In the genomic region with DNA sequence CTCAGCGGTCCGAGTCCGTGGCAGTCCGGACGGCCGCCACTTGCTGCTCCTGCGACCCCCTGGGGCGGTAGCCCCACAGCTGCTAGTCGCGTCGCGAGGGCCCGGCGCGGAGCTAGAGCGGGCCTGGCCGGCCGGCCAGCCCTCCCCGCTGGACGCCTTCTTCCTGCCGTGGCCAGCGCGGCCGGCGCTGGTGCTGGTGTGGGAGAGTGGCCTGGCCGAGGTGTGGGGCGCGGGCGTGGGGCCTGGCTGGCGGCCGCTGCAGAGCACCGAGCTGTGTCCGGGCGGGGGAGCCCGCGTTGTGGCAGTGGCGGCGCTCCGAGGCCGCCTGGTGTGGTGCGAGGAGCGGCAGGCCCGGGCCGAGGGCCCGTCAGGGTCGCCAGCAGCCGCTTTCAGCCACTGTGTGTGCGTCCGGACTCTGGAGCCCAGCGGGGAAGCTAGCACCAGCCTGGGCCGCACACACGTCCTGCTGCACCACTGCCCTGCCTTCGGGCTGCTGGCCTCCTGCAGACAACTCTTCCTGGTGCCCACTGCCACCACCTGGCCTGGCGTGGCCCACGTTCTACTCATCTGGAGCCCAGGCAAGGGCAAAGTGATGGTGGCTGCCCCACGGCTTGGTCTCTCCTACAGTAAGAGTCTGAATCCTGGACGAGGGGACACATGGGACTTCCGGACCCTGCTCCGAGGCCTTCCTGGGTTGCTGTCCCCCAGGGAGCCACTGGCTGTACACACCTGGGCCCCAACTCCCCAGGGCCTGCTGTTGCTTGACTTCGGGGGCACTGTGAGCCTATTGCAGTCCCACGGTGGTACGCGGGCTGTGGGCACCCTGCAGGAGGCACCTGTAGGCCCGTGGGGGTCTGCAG, we compare ENCODE assay signal across 1 cellular context.
TF ChIP-seq lines count a peak whose summit lies in the region.

No MANE protein-coding gene starts in this region.

TF ChIP-seq in HepG2, 621 proteins besides CTCF, POLR2A, EP300 and RAD21 (continued from another document):
- TF ChIP-seq, protein P1, sequence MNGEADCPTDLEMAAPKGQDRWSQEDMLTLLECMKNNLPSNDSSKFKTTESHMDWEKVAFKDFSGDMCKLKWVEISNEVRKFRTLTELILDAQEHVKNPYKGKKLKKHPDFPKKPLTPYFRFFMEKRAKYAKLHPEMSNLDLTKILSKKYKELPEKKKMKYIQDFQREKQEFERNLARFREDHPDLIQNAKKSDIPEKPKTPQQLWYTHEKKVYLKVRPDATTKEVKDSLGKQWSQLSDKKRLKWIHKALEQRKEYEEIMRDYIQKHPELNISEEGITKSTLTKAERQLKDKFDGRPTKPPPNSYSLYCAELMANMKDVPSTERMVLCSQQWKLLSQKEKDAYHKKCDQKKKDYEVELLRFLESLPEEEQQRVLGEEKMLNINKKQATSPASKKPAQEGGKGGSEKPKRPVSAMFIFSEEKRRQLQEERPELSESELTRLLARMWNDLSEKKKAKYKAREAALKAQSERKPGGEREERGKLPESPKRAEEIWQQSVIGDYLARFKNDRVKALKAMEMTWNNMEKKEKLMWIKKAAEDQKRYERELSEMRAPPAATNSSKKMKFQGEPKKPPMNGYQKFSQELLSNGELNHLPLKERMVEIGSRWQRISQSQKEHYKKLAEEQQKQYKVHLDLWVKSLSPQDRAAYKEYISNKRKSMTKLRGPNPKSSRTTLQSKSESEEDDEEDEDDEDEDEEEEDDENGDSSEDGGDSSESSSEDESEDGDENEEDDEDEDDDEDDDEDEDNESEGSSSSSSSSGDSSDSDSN (CRISPR knock-in tag; IDR thresholded peaks at IDR 0.05): peak; percentile 46
- TF ChIP-seq ZNF235 (CRISPR knock-in tag; IDR thresholded peaks at IDR 0.05; ENCODE audit: borderline replicate concordance): 0 out of 2 replicates have a peak, but pooled peaks have one; percentile 62
- peak; percentile 0; the same call in 1 of the 2 replicates for TF ChIP-seq TAF1 (CRISPR knock-in tag; IDR thresholded peaks at IDR 0.05)
- TF ChIP-seq SP1 (IDR thresholded peaks at IDR 0.05): no peak
- no peak for TF ChIP-seq SP1 (CRISPR knock-in tag; IDR thresholded peaks at IDR 0.05)
- no peak for TF ChIP-seq ZNF775 (CRISPR knock-in tag; IDR thresholded peaks at IDR 0.05; ENCODE audit: borderline replicate concordance)
- TF ChIP-seq, protein P2, sequence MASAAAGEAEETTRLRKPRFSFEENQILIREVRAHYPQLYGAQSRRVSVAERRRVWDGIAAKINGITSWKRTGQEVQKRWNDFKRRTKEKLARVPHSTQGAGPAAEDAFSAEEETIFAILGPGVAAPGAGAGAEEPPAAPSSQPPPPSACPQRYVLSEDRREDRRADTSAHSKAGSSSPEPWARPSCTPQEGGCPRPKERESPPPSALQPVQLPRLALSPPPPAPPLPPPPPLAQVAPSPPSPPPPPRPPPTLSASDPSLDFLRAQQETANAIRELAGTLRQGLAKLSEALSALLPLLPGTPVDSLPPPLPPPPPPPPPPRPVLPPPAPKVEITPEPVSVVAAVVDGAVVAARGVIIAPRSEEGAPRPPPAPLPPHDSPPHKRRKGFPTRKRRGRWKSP (CRISPR knock-in tag; IDR thresholded peaks at IDR 0.05): 0 out of 2 replicates have a peak, but pooled peaks have one; percentile 16
- 0 out of 2 replicates have a peak, but pooled peaks have one; percentile 26 for TF ChIP-seq ZIK1 (CRISPR knock-in tag; IDR thresholded peaks at IDR 0.05; ENCODE audit: borderline replicate concordance, low read depth)
- TF ChIP-seq ARNTL (CRISPR knock-in tag; IDR thresholded peaks at IDR 0.05): 0 out of 2 replicates have a peak, but pooled peaks have one; percentile 3
- TF ChIP-seq, protein P3, sequence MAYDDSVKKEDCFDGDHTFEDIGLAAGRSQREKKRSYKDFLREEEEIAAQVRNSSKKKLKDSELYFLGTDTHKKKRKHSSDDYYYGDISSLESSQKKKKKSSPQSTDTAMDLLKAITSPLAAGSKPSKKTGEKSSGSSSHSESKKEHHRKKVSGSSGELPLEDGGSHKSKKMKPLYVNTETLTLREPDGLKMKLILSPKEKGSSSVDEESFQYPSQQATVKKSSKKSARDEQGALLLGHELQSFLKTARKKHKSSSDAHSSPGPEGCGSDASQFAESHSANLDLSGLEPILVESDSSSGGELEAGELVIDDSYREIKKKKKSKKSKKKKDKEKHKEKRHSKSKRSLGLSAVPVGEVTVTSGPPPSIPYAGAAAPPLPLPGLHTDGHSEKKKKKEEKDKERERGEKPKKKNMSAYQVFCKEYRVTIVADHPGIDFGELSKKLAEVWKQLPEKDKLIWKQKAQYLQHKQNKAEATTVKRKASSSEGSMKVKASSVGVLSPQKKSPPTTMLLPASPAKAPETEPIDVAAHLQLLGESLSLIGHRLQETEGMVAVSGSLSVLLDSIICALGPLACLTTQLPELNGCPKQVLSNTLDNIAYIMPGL (CRISPR knock-in tag; IDR thresholded peaks at IDR 0.05; ENCODE audit: borderline replicate concordance in 1 of 2, low read depth in 1 of 2): peak in 1 of 2 experiments; percentile 30; a peak in 1 of 4 replicates
- 0 out of 2 replicates have a peak, but pooled peaks have one; percentile 39 for TF ChIP-seq ZSCAN20 (CRISPR knock-in tag; IDR thresholded peaks at IDR 0.05; ENCODE audit: borderline replicate concordance)
- TF ChIP-seq, protein P4, sequence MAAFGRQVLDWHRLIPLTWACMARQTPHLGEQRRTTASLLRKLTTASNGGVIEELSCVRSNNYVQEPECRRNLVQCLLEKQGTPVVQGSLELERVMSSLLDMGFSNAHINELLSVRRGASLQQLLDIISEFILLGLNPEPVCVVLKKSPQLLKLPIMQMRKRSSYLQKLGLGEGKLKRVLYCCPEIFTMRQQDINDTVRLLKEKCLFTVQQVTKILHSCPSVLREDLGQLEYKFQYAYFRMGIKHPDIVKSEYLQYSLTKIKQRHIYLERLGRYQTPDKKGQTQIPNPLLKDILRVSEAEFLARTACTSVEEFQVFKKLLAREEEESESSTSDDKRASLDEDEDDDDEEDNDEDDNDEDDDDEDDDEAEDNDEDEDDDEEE (CRISPR knock-in tag; IDR thresholded peaks at IDR 0.05): 0 out of 2 replicates have a peak, but pooled peaks have one; percentile 2
- TF ChIP-seq ZFX (CRISPR knock-in tag; IDR thresholded peaks at IDR 0.05; ENCODE audit: low read depth): peak; percentile 85; the same call in 1 of the 2 replicates
- TF ChIP-seq ZNF75D (CRISPR knock-in tag; IDR thresholded peaks at IDR 0.05; ENCODE audit: borderline replicate concordance): 0 out of 2 replicates have a peak, but pooled peaks have one; percentile 38
- no peak for TF ChIP-seq ZNF567 (CRISPR knock-in tag; IDR thresholded peaks at IDR 0.05; ENCODE audit: borderline replicate concordance)
- no peak for TF ChIP-seq ZNF652 (CRISPR knock-in tag; IDR thresholded peaks at IDR 0.05; ENCODE audit: borderline replicate concordance, low read depth)
- peak; percentile 28; the same call in 1 of the 2 replicates for TF ChIP-seq ATF7-NPFF (CRISPR knock-in tag; IDR thresholded peaks at IDR 0.05; ENCODE audit: low read depth)
- TF ChIP-seq, protein P5, sequence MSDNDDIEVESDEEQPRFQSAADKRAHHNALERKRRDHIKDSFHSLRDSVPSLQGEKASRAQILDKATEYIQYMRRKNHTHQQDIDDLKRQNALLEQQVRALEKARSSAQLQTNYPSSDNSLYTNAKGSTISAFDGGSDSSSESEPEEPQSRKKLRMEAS (IDR thresholded peaks at IDR 0.05): 0 out of 2 replicates have a peak, but pooled peaks have one; percentile 1
- TF ChIP-seq MAFG (CRISPR knock-in tag; IDR thresholded peaks at IDR 0.05): no peak
- no peak for TF ChIP-seq MEF2D (CRISPR knock-in tag; IDR thresholded peaks at IDR 0.05)
- TF ChIP-seq ZNF746 (CRISPR knock-in tag; IDR thresholded peaks at IDR 0.05): no peak
- no peak for TF ChIP-seq ZSCAN30 (CRISPR knock-in tag; IDR thresholded peaks at IDR 0.05)
- TF ChIP-seq, protein P6, sequence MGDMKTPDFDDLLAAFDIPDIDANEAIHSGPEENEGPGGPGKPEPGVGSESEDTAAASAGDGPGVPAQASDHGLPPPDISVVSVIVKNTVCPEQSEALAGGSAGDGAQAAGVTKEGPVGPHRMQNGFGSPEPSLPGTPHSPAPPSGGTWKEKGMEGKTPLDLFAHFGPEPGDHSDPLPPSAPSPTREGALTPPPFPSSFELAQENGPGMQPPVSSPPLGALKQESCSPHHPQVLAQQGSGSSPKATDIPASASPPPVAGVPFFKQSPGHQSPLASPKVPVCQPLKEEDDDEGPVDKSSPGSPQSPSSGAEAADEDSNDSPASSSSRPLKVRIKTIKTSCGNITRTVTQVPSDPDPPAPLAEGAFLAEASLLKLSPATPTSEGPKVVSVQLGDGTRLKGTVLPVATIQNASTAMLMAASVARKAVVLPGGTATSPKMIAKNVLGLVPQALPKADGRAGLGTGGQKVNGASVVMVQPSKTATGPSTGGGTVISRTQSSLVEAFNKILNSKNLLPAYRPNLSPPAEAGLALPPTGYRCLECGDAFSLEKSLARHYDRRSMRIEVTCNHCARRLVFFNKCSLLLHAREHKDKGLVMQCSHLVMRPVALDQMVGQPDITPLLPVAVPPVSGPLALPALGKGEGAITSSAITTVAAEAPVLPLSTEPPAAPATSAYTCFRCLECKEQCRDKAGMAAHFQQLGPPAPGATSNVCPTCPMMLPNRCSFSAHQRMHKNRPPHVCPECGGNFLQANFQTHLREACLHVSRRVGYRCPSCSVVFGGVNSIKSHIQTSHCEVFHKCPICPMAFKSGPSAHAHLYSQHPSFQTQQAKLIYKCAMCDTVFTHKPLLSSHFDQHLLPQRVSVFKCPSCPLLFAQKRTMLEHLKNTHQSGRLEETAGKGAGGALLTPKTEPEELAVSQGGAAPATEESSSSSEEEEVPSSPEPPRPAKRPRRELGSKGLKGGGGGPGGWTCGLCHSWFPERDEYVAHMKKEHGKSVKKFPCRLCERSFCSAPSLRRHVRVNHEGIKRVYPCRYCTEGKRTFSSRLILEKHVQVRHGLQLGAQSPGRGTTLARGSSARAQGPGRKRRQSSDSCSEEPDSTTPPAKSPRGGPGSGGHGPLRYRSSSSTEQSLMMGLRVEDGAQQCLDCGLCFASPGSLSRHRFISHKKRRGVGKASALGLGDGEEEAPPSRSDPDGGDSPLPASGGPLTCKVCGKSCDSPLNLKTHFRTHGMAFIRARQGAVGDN (CRISPR knock-in tag; IDR thresholded peaks at IDR 0.05): peak; percentile 64
- 0 out of 2 replicates have a peak, but pooled peaks have one; percentile 11 for TF ChIP-seq ZSCAN25 (CRISPR knock-in tag; IDR thresholded peaks at IDR 0.05)
- TF ChIP-seq SIN3A (IDR thresholded peaks at IDR 0.05; ENCODE audit: borderline replicate concordance, low read depth, low read length): 0 out of 2 replicates have a peak, but pooled peaks have one; percentile 30
- peak; percentile 74; the same call in 1 of the 2 replicates for TF ChIP-seq ZNF605 (CRISPR knock-in tag; IDR thresholded peaks at IDR 0.05)
- TF ChIP-seq, protein P7, sequence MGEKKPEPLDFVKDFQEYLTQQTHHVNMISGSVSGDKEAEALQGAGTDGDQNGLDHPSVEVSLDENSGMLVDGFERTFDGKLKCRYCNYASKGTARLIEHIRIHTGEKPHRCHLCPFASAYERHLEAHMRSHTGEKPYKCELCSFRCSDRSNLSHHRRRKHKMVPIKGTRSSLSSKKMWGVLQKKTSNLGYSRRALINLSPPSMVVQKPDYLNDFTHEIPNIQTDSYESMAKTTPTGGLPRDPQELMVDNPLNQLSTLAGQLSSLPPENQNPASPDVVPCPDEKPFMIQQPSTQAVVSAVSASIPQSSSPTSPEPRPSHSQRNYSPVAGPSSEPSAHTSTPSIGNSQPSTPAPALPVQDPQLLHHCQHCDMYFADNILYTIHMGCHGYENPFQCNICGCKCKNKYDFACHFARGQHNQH (CRISPR knock-in tag; IDR thresholded peaks at IDR 0.05): no peak
- TF ChIP-seq BORCS8-MEF2B (CRISPR knock-in tag; IDR thresholded peaks at IDR 0.05): peak; percentile 21; the same call in 1 of the 2 replicates
- TF ChIP-seq ZNF703 (CRISPR knock-in tag; IDR thresholded peaks at IDR 0.05; ENCODE audit: borderline replicate concordance): 0 out of 2 replicates have a peak, but pooled peaks have one; percentile 58
- TF ChIP-seq GLI4 (CRISPR knock-in tag; IDR thresholded peaks at IDR 0.05; ENCODE audit: borderline replicate concordance): peak; percentile 33; the same call in 1 of the 2 replicates
- 0 out of 2 replicates have a peak, but pooled peaks have one; percentile 17 for TF ChIP-seq ZNF672 (CRISPR knock-in tag; IDR thresholded peaks at IDR 0.05)
